ENCODE assay signal across 1 cellular context in the genomic region with DNA sequence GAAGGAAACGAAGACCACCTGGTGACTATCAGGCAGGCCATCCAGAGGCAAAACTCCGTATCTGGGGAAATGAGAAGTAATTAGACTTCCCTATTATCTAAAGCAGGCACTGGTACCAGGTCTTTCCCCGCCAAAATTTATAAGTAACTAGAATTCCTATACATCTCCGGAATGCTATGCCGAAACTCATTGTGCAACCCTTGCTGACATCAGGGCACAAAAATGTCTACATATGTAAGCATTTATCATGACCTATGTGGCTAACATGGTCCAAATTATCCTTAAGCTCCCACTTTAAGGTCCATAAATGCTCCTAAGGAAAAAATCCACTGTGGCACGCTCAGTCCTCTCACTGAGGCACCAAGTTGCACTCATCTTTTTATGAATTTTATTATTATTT.
TF ChIP-seq lines count a peak whose summit lies in the region.

No MANE protein-coding gene starts in this region.

TF ChIP-seq in HepG2, 621 proteins besides CTCF, POLR2A, EP300 and RAD21:
- TF ChIP-seq ZBTB20 (CRISPR knock-in tag; IDR thresholded peaks at IDR 0.05; ENCODE audit: borderline replicate concordance, low read depth), result no peak
- peak; percentile 81 for TF ChIP-seq CEBPB (IDR thresholded peaks at IDR 0.05; ENCODE audit: borderline replicate concordance, low read depth, low read length)
- TF ChIP-seq, protein P1, sequence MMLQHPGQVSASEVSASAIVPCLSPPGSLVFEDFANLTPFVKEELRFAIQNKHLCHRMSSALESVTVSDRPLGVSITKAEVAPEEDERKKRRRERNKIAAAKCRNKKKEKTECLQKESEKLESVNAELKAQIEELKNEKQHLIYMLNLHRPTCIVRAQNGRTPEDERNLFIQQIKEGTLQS (CRISPR knock-in tag; IDR thresholded peaks at IDR 0.05), result peak; percentile 82
- no peak for TF ChIP-seq ZNF335 (CRISPR knock-in tag; IDR thresholded peaks at IDR 0.05)
- no peak for TF ChIP-seq NCOR1 (IDR thresholded peaks at IDR 0.05; ENCODE audit: borderline replicate concordance, low read length)
- TF ChIP-seq, protein P2, sequence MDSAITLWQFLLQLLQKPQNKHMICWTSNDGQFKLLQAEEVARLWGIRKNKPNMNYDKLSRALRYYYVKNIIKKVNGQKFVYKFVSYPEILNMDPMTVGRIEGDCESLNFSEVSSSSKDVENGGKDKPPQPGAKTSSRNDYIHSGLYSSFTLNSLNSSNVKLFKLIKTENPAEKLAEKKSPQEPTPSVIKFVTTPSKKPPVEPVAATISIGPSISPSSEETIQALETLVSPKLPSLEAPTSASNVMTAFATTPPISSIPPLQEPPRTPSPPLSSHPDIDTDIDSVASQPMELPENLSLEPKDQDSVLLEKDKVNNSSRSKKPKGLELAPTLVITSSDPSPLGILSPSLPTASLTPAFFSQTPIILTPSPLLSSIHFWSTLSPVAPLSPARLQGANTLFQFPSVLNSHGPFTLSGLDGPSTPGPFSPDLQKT (CRISPR knock-in tag; IDR thresholded peaks at IDR 0.05; ENCODE audit: borderline replicate concordance), result no peak
- TF ChIP-seq ZNF562 (CRISPR knock-in tag; IDR thresholded peaks at IDR 0.05; ENCODE audit: borderline replicate concordance), result no peak
